In genomic region chr9:3514786-3515185, GRCh38 we compare ENCODE assay signal across 22 cellular contexts.
"Had no signal": no experiment of that assay in that cellular context is flagged by ENCODE, and none has a peak within 500 bp of the region (broad histone marks: within the 10 kb centered on the region; RNA-seq: fewer than 3 reads in every experiment).

No MANE protein-coding gene starts in this region.

- ATAC-seq: left lobe of liver; mucosa of descending colon; naive thymus-derived CD8-positive, alpha-beta T cell; right cardiac atrium; stimulated activated effector memory CD8-positive, alpha-beta T cell treated with anti-CD3 and anti-CD28 coated beads, Interleukin-12 subunit alpha, Interleukin-12 subunit beta, amount 100 ng/mL, for 72 hours had no signal

- H3K27me3 ChIP-seq: esophagus muscularis mucosa, neural progenitor cell, ovary, tibial artery, upper lobe of left lung, vagina had no signal

- H3K4me3 Mint-ChIP-seq: naive thymus-derived CD8-positive, alpha-beta T cell; neural progenitor cell; stimulated activated effector memory CD8-positive, alpha-beta T cell treated with anti-CD3 and anti-CD28 coated beads, Interleukin-12 subunit alpha, Interleukin-12 subunit beta, amount 100 ng/mL, for 72 hours; stimulated activated naive CD8-positive, alpha-beta T cell treated with anti-CD3 and anti-CD28 coated beads, Interleukin-15, Interleukin-2, amounts not matched to agents 100 ng/mL and 50 ng/mL, for 24 hours had no signal

- DNase-seq: effector memory CD4-positive, alpha-beta T cell; foreskin fibroblast; hippocampal formation; islet precursor cell; mammary epithelial cell; mucosa of descending colon; naive thymus-derived CD8-positive, alpha-beta T cell; nucleus accumbens; ovary; right cardiac atrium; stimulated activated CD4-positive, alpha-beta T cell treated with anti-CD3 and anti-CD28 coated beads, Interleukin-4, amount 100 ng/mL, for 1 hour; stimulated activated CD8-positive, alpha-beta memory T cell treated with anti-CD3 and anti-CD28 coated beads, Interleukin-4, amount 100 ng/mL, for 48 hours; tibial artery; upper lobe of left lung had no signal

- H3K9ac ChIP-seq: neural progenitor cell had no signal

- H2AFZ ChIP-seq: neural progenitor cell had no signal

- H3K36me3 Mint-ChIP-seq: stimulated activated effector memory CD8-positive, alpha-beta T cell treated with anti-CD3 and anti-CD28 coated beads, Interleukin-12 subunit alpha, Interleukin-12 subunit beta, amount 100 ng/mL, for 72 hours had no signal

- H3K27ac ChIP-seq: epithelial cell of prostate, esophagus muscularis mucosa, neural progenitor cell, ovary, tibial artery, upper lobe of left lung, vagina had no signal

- H3K27me3 Mint-ChIP-seq: naive thymus-derived CD8-positive, alpha-beta T cell; stimulated activated naive CD8-positive, alpha-beta T cell treated with anti-CD3 and anti-CD28 coated beads, Interleukin-15, Interleukin-2, amounts not matched to agents 100 ng/mL and 50 ng/mL, for 24 hours had no signal

- H3K4me2 ChIP-seq: neural progenitor cell had no signal

- FAIRE-seq: endometrium had no signal

- H3K27ac Mint-ChIP-seq: neural progenitor cell; stimulated activated naive CD8-positive, alpha-beta T cell treated with anti-CD3 and anti-CD28 coated beads, Interleukin-15, Interleukin-2, amounts not matched to agents 100 ng/mL and 50 ng/mL, for 24 hours had no signal

- H3K36me3 ChIP-seq: esophagus muscularis mucosa, neural progenitor cell, ovary, tibial artery, upper lobe of left lung, vagina had no signal

- H3K4me3 ChIP-seq: esophagus muscularis mucosa, mucosa of descending colon, neural progenitor cell, ovary, tibial artery, upper lobe of left lung, vagina had no signal

- H3K9me3 Mint-ChIP-seq: naive thymus-derived CD8-positive, alpha-beta T cell; stimulated activated effector memory CD8-positive, alpha-beta T cell treated with anti-CD3 and anti-CD28 coated beads, Interleukin-12 subunit alpha, Interleukin-12 subunit beta, amount 100 ng/mL, for 72 hours; stimulated activated naive CD8-positive, alpha-beta T cell treated with anti-CD3 and anti-CD28 coated beads, Interleukin-15, Interleukin-2, amounts not matched to agents 100 ng/mL and 50 ng/mL, for 24 hours had no signal

- H3K9me3 ChIP-seq: esophagus muscularis mucosa, mucosa of descending colon, ovary, tibial artery, upper lobe of left lung, vagina had no signal
